In the genomic region with DNA sequence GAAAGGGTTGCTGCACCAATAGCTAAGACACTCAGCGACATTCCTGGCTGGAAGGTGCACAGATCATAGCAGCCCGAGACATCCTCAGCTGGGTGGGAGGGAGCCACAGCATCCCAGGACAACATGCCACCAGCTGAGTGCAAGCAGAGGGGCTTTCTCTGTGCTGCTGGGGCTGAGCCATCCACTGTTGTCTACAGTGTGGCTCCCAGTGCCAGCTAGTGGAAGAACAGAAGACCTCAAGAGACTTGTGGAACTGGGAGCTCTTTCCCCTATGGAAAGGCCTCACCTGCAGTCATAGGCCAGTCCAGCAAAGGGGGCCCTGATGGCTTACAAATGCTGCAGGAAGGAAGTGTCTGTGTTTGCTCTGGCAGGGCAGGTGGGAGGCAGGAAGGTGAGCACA, we compare ENCODE assay signal across 25 cellular contexts.
DNase-seq lines count a peak whose midpoint lies in the region; ATAC-seq and TF ChIP-seq lines count a peak whose summit lies in the region.
"Had no signal": no experiment of that assay in that cellular context is flagged by ENCODE, and none has a peak within 500 bp of the region (broad histone marks: within the 10 kb centered on the region; RNA-seq: fewer than 3 reads in every experiment).

No MANE protein-coding gene starts in this region.

- ATAC-seq in HG02885 (IDR thresholded peaks at IDR 0.05; ENCODE audit: poor library complexity, unreplicated experiment): no peak
- ATAC-seq: CD8-positive, alpha-beta T cell; GM23338 had no signal

- peak overlapping the region; percentile 38 for H3K27ac Mint-ChIP-seq in endodermal cell
- H3K27ac Mint-ChIP-seq: CD8-positive, alpha-beta T cell; GM23338; HFFc6; IgD-negative memory B cell had no signal

- H3K4me1 ChIP-seq in endodermal cell (ENCODE audit: control insufficient read depth, insufficient read depth, low read length) (no peaks in the 10 kb centered on the region), spleen (no peaks in the 10 kb centered on the region)
- H3K4me1 ChIP-seq: Caco-2, HAP-1 had no signal

- WGBS in endodermal cell (ENCODE audit: insufficient coverage in 1 of 2, insufficient read length in 1 of 2), 2 experiments: 93 to 100% methylated on average over 1 to 2 of the region's 2 CpGs
- WGBS in spleen, 5 donors: 88 to 97% (median 96%) methylated on average over 2 of the region's 2 CpGs

- no peaks in the 10 kb centered on the region for H3K4me1 Mint-ChIP-seq in endodermal cell

- H3K9me3 ChIP-seq in endodermal cell (ENCODE audit: control insufficient read depth, low read length) (no peaks in the 10 kb centered on the region), spleen (no peaks in the 10 kb centered on the region)
- H3K9me3 ChIP-seq: Caco-2, HAP-1 had no signal

- H3K4me3 ChIP-seq in endodermal cell (ENCODE audit: low read length): no peak overlapping the region
- H3K4me3 ChIP-seq in spleen: no peak overlapping the region
- H3K4me3 ChIP-seq: GM23338, HAP-1 had no signal

- intact Hi-C loops in spleen (cut with DNase I; ENCODE audit: low total_unique reads): no loop called here

- DNase-seq in activated effector memory CD4-positive, alpha-beta T cell treated with anti-CD3 and anti-CD28 coated beads, Interleukin-2, amount 50 U/mL, for 16 hours: peak; percentile 22
- DNase-seq in activated effector memory CD4-positive, alpha-beta T cell treated with Interleukin-2 at 50 U/mL for 16 hours: no peak
- peak; percentile 52 for DNase-seq in NCI-H146 (lab: John Stamatoyannopoulos, UW)
- DNase-seq in endodermal cell: no peak
- DNase-seq in spleen: peak; percentile 56
- DNase-seq in kidney glomerular epithelial cell (lab: John Stamatoyannopoulos, UW): no peak
- DNase-seq: C1 segment of cervical spinal cord; Caco-2; CD8-positive, alpha-beta T cell; DMS79; EL; GDM1; HFFc6; MM.1S; NCI-H187 treated with DMSO at 0.1 percent for 48 hours; NCI-H2107; NCI-H524; NCI-H774; SHP77 treated with DMSO at 0.1 percent for 48 hours had no signal

- H3K9me3 Mint-ChIP-seq in endodermal cell: no peaks in the 10 kb centered on the region
- H3K9me3 Mint-ChIP-seq: CD8-positive, alpha-beta T cell; GM23338 had no signal

- no peaks in the 10 kb centered on the region for H3K27me3 ChIP-seq in endodermal cell (ENCODE audit: control insufficient read depth, insufficient read depth, low read length, poor library complexity, severe bottlenecking)
- no peaks in the 10 kb centered on the region for H3K27me3 ChIP-seq in spleen (replicated peaks in 1 of 7)

- H3K27ac ChIP-seq in endodermal cell (ENCODE audit: low read depth, low read length): no peak overlapping the region
- no peak overlapping the region for H3K27ac ChIP-seq in spleen
- H3K27ac ChIP-seq: KMS-11, RWPE1 had no signal

- H3K4me3 Mint-ChIP-seq in endodermal cell: no peak overlapping the region
- H3K4me3 Mint-ChIP-seq: CD8-positive, alpha-beta T cell; GM23338; HFFc6; IgD-negative memory B cell had no signal

- H3K27me3 Mint-ChIP-seq in endodermal cell (ENCODE audit: insufficient read depth): no peaks in the 10 kb centered on the region
- H3K27me3 Mint-ChIP-seq: IgD-negative memory B cell had no signal

- no peaks in the 10 kb centered on the region for H3K36me3 ChIP-seq in endodermal cell (ENCODE audit: control insufficient read depth, insufficient read depth, low read length)
- no peaks in the 10 kb centered on the region for H3K36me3 ChIP-seq in spleen
- H3K36me3 ChIP-seq: HAP-1 had no signal

- no peak for TF ChIP-seq POLR2A in spleen (IDR thresholded peaks at IDR 0.05)

- H3K36me3 Mint-ChIP-seq in endodermal cell (ENCODE audit: low read depth): peaks cover 3% of the 10 kb centered on the region
- H3K36me3 Mint-ChIP-seq: CD8-positive, alpha-beta T cell had no signal

- no peak overlapping the region for H3K9ac ChIP-seq in endodermal cell (ENCODE audit: extremely low read depth, low read length, poor library complexity, severe bottlenecking)
- H3K9ac ChIP-seq: KMS-11 had no signal

- TF ChIP-seq CTCF in endodermal cell (conservative IDR thresholded peaks at IDR 0.05): no peak
- no peak for TF ChIP-seq CTCF in spleen (IDR thresholded peaks at IDR 0.05 in 8 of 11, conservative IDR thresholded peaks at IDR 0.05 in 3 of 11)

Comparison
In these comparisons a context has a peak if more than half of its experiments do, and no peak if none do; other contexts are left out.
1. DNase-seq: peak in activated effector memory CD4-positive, alpha-beta T cell treated with anti-CD3 and anti-CD28 coated beads, Interleukin-2, amount 50 U/mL, for 16 hours (single experiment), NCI-H146 (single experiment) and spleen (single experiment); none in activated effector memory CD4-positive, alpha-beta T cell treated with Interleukin-2 at 50 U/mL for 16 hours (single experiment), endodermal cell (single experiment) and kidney glomerular epithelial cell (single experiment).